1 cellular context compared by ENCODE assay signal in genomic region chr6:107064579-107065065, GRCh38.
TF ChIP-seq lines count a peak whose summit lies in the region.

No MANE protein-coding gene starts in this region.

TF ChIP-seq in GM23338, 12 proteins besides CTCF, POLR2A, EP300 and RAD21 (continued from another document):
- TF ChIP-seq REST (IDR thresholded peaks at IDR 0.05; ENCODE audit: unreplicated experiment), result no peak
- no peak for TF ChIP-seq ZNF462 (CRISPR knock-in tag; IDR thresholded peaks at IDR 0.05)
- TF ChIP-seq POLR2AphosphoS5 (IDR thresholded peaks at IDR 0.05; ENCODE audit: low read depth), result no peak
- TF ChIP-seq CREB1 (CRISPR knock-in tag; IDR thresholded peaks at IDR 0.05; ENCODE audit: low read depth), result no peak
- no peak for TF ChIP-seq EZH2 (IDR thresholded peaks at IDR 0.05; ENCODE audit: low read depth, unreplicated experiment)
- no peak for TF ChIP-seq ZNF114 (CRISPR knock-in tag; IDR thresholded peaks at IDR 0.05)
- no peak for TF ChIP-seq NANOG (IDR thresholded peaks at IDR 0.05; ENCODE audit: borderline replicate concordance)
- no peak for TF ChIP-seq EZH2phosphoT487 (IDR thresholded peaks at IDR 0.05; ENCODE audit: unreplicated experiment)
- no peak for TF ChIP-seq JUNB (IDR thresholded peaks at IDR 0.05; ENCODE audit: unreplicated experiment)
